ENCODE assay signal across 8 cellular contexts in the genomic region with DNA sequence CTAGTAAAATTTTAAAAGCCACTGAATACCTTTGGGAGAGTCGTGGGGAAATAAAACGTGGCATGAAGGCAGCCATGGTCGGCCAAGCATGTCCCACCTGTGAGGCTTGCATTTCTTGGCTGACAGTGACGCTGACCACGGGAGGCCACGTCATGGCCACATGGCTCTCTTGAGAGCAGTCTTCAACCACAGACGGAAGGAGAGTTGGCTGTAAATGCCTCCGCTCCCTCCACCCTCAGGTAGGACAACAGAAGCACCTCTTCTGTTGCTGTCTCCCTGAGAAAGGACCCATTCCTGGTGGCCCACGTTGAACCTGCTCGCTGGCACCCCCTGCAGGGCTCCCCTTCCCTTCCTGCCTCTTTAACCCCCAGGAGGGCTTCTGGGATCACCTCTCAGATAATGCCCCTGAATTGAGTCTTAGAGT. TPM values are rescaled to one million over a fixed set of nuclear protein-coding genes. Genes with fewer than 3 reads are reported as not detected.
DNase-seq lines count a peak whose midpoint lies in the region; ATAC-seq and TF ChIP-seq lines count a peak whose summit lies in the region.

No MANE protein-coding gene starts in this region.

- no peak overlapping the region for H3K9ac ChIP-seq in liver (ENCODE audit: low read depth in 1 of 2, low read length in 2 of 2)

- no peaks in the 10 kb centered on the region for H3K27me3 ChIP-seq in liver (ENCODE audit: control insufficient read depth in 4 of 4, insufficient read depth in 4 of 4, low read length in 3 of 4)

- no peaks in the 10 kb centered on the region for H3K36me3 ChIP-seq in liver (ENCODE audit: control insufficient read depth in 4 of 4, insufficient read depth in 3 of 4, low read depth in 1 of 4, low read length in 3 of 4)

- H3K27ac ChIP-seq in VCaP (no peak overlapping the region), liver (ENCODE audit: low read depth in 1 of 2, low read length in 2 of 2) (no peak overlapping the region)

- no peaks in the 10 kb centered on the region for H3K9me3 ChIP-seq in liver (ENCODE audit: control insufficient read depth in 4 of 4, low read length in 3 of 4)

- H3K4me3 ChIP-seq in GM12875 (ENCODE audit: low read depth, low read length) (no peak overlapping the region), liver (ENCODE audit: low read depth in 1 of 3, low read length in 3 of 3) (no peak overlapping the region)

- no peaks in the 10 kb centered on the region for H3K4me1 ChIP-seq in liver (ENCODE audit: control insufficient read depth in 4 of 4, insufficient read depth in 4 of 4, low read length in 3 of 4)

- ATAC-seq in HG03469 (IDR thresholded peaks at IDR 0.05; ENCODE audit: unreplicated experiment) = peak; percentile 44

- peak; percentile 64 to 79 for TF ChIP-seq RAD21 in liver (IDR thresholded peaks at IDR 0.05)

- no peak for DNase-seq in AG09319 (ENCODE audit: extremely low read depth, low read depth)
- DNase-seq in amniotic stem cell (lab: John Stamatoyannopoulos, UW) = no peak
- DNase-seq in COR-L47 (lab: John Stamatoyannopoulos, UW) = no peak
- no peak for DNase-seq in stimulated activated CD4-positive, alpha-beta T cell treated with anti-CD3 and anti-CD28 coated beads, Interleukin-1b, Interleukin-23, amount 100 ng/mL, for 48 hours

- WGBS in liver = 63% methylated on average over 10 of the region's 10 CpGs

- TF ChIP-seq CTCF in AG09319 (IDR thresholded peaks at IDR 0.05; ENCODE audit: low read depth, low read length) (peak; percentile 44), GM12875 (IDR thresholded peaks at IDR 0.05; ENCODE audit: borderline replicate concordance, insufficient read depth, low read depth, low read length) (peak; percentile 60), VCaP (conservative IDR thresholded peaks at IDR 0.05) (peak; percentile 63), liver (IDR thresholded peaks at IDR 0.05; ENCODE audit: low read depth, low read length, missing input control) (peak; percentile 48)

TF ChIP-seq in liver, 16 proteins besides CTCF, POLR2A, EP300 and RAD21:
- TF ChIP-seq RXRA (IDR thresholded peaks at IDR 0.05) (peak in 1 of 2 donors; percentile 40), GABPA (IDR thresholded peaks at IDR 0.05 in 1 of 2, conservative IDR thresholded peaks at IDR 0.05 in 1 of 2) (no peak)

RNA-seq across cellular contexts. Expression of a gene that starts 10.6 kb away (rescaled TPM):
- 10 to 100 TPM in 1 of 2 donors, 1 to 10 TPM in 1; 7.9 to 13.4 TPM for total RNA-seq in liver
- polyA plus RNA-seq in liver = 1 to 10 TPM; 2.3 to 5.8 TPM

RNA-seq across cellular contexts. Expression of a gene that starts 11.1 kb away (rescaled TPM):
- 10 to 100 TPM in 1 of 2 donors, 1 to 10 TPM in 1; 6.4 to 19.0 TPM for total RNA-seq in liver
- 10 to 100 TPM in 1 of 2 donors, 1 to 10 TPM in 1; 4.0 to 16.6 TPM for polyA plus RNA-seq in liver

RNA-seq across cellular contexts. Expression of a gene that starts 22.1 kb away (rescaled TPM):
- 10 to 100 TPM in 1 of 2 donors, under 1 TPM in 1; 0.42 to 11.6 TPM for total RNA-seq in liver
- polyA plus RNA-seq in liver = 1 to 10 TPM; 6.7 to 7.7 TPM

RNA-seq across cellular contexts. Expression of a gene that starts 29.9 kb away (rescaled TPM):
- total RNA-seq in liver = 10 to 100 TPM in 1 of 2 donors, 1 to 10 TPM in 1; 8.0 to 41.9 TPM
- 10 to 100 TPM in 1 of 2 donors, 1 to 10 TPM in 1; 4.7 to 12.1 TPM for polyA plus RNA-seq in liver
